ENCODE assay signal across 2 cellular contexts in the genomic region with DNA sequence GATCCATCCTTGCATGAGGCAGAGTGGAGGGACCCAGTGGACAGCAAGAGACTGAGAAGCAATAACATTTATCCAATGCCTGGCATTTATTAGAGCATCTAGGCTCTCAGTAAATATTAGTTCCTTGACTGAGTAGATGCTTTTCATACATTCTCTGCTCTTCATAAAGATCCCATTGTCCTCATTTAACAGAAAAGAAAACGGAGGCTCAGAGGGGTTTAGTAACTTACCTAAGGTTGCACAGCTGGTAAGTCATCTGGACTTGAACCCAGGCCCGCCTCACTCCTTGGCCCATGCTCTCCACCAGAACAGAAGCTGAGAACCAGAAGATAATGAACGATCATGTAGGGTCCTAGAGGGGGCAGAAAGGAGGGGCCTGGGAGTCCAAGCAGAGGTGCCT.
TF ChIP-seq lines count a peak whose summit lies in the region.

No MANE protein-coding gene starts in this region.

TF ChIP-seq in K562, 482 proteins besides CTCF, POLR2A, EP300 and RAD21:
- TF ChIP-seq RBM25 (IDR thresholded peaks at IDR 0.05; ENCODE audit: low read depth, low read length, severe bottlenecking): peak; percentile 51
- TF ChIP-seq TCF7L2 (IDR thresholded peaks at IDR 0.05; ENCODE audit: low read depth, low read length): no peak

TF ChIP-seq in SK-N-SH, 30 proteins besides CTCF, POLR2A, EP300 and RAD21:
- TF ChIP-seq SIN3A (IDR thresholded peaks at IDR 0.05; ENCODE audit: borderline replicate concordance, low read depth, low read length): no peak
- TF ChIP-seq, protein P1, sequence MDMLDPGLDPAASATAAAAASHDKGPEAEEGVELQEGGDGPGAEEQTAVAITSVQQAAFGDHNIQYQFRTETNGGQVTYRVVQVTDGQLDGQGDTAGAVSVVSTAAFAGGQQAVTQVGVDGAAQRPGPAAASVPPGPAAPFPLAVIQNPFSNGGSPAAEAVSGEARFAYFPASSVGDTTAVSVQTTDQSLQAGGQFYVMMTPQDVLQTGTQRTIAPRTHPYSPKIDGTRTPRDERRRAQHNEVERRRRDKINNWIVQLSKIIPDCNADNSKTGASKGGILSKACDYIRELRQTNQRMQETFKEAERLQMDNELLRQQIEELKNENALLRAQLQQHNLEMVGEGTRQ (IDR thresholded peaks at IDR 0.05; ENCODE audit: borderline replicate concordance, low read depth, low read length): no peak
- no peak for TF ChIP-seq TCF12 (IDR thresholded peaks at IDR 0.05)
- TF ChIP-seq FOXJ3 (CRISPR knock-in tag; IDR thresholded peaks at IDR 0.05): no peak
- no peak for TF ChIP-seq YY1 (IDR thresholded peaks at IDR 0.05; ENCODE audit: low read depth)
- no peak for TF ChIP-seq SMC3 (IDR thresholded peaks at IDR 0.05; ENCODE audit: low read depth, low read length)
- no peak for TF ChIP-seq FOXM1 (IDR thresholded peaks at IDR 0.05; ENCODE audit: low read depth)
- no peak for TF ChIP-seq MEF2A (IDR thresholded peaks at IDR 0.05; ENCODE audit: borderline replicate concordance, low read depth)
- TF ChIP-seq RFX5 (IDR thresholded peaks at IDR 0.05; ENCODE audit: low read length): no peak
- TF ChIP-seq REST (IDR thresholded peaks at IDR 0.05; ENCODE audit: low read depth, low read length): no peak
